In genomic region chr7:116950889-116951351, GRCh38 we compare ENCODE assay signal across 21 cellular contexts. TPM values are rescaled to one million over a fixed set of nuclear protein-coding genes. Genes with fewer than 3 reads are reported as not detected.
A peak's percentile ranks its signal among the peaks of the same experiment; 100 is the strongest.
DNase-seq lines count a peak whose midpoint lies in the region; ATAC-seq and TF ChIP-seq lines count a peak whose summit lies in the region.
"Had no signal": no experiment of that assay in that cellular context is flagged by ENCODE, and none has a peak within 500 bp of the region (broad histone marks: within the 10 kb centered on the region; RNA-seq: fewer than 3 reads in every experiment).

No MANE protein-coding gene starts in this region.

- H3K36me3 ChIP-seq in heart right ventricle (no peaks in the 10 kb centered on the region), upper lobe of right lung (no peaks in the 10 kb centered on the region)
- H3K36me3 ChIP-seq: stomach, upper lobe of left lung had no signal

- intact Hi-C loops in heart right ventricle (cut with DNase I) (loop anchor here in 2 of 10 donors (5.0 kb wide), 2 partner anchors 66 to 89 kb away; partner anchors contain the start of gene CAPZA2 (in 1 of the 2)), left ventricle myocardium superior (cut with micrococcal nuclease) (no loop called here), right cardiac atrium (cut with DNase I) (no loop called here), upper lobe of right lung (cut with DNase I) (no loop called here)

- H3K27ac ChIP-seq in heart right ventricle (peak overlapping the region in 8 of 10 donors; percentile 63 to 100 (median 98)), right cardiac atrium (ENCODE audit: low read length) (peak overlapping the region; percentile 85), upper lobe of right lung (no peak overlapping the region)
- H3K27ac ChIP-seq: HL-60, stomach had no signal

- WGBS in heart right ventricle, 2 donors: 83 to 87% methylated on average over 5 of the region's 5 CpGs
- 93% methylated on average over 5 of the region's 5 CpGs for WGBS in right cardiac atrium

- no peak for TF ChIP-seq CTCF in heart right ventricle (IDR thresholded peaks at IDR 0.05)
- TF ChIP-seq CTCF in upper lobe of right lung (IDR thresholded peaks at IDR 0.05): no peak

- H3K4me1 ChIP-seq in heart right ventricle (peaks cover 0 to 39% (median 27%) of the 10 kb centered on the region in 9 donors), right cardiac atrium (ENCODE audit: control insufficient read depth, insufficient read depth, low read length) (no peaks in the 10 kb centered on the region), upper lobe of right lung (peaks cover 24% of the 10 kb centered on the region)

- ATAC-seq in heart right ventricle: no peak
- ATAC-seq in left ventricle myocardium superior: no peak
- no peak for ATAC-seq in right cardiac atrium
- peak; percentile 13 for ATAC-seq in upper lobe of right lung
- ATAC-seq: activated CD4-positive, alpha-beta T cell treated with anti-CD3 and anti-CD28 coated beads for 36 hours; activated naive CD4-positive, alpha-beta T cell treated with anti-CD3 and anti-CD28 coated beads, Interleukin-2, amount 50 U/mL, for 72 hours had no signal

- H3K27me3 ChIP-seq in heart right ventricle: no peaks in the 10 kb centered on the region
- H3K27me3 ChIP-seq in right cardiac atrium (ENCODE audit: control insufficient read depth, insufficient read depth): no peaks in the 10 kb centered on the region
- no peaks in the 10 kb centered on the region for H3K27me3 ChIP-seq in upper lobe of right lung
- H3K27me3 ChIP-seq: stomach, upper lobe of left lung had no signal

- H3K4me3 ChIP-seq in heart right ventricle (no peak overlapping the region), right cardiac atrium (ENCODE audit: low read length) (no peak overlapping the region), upper lobe of right lung (no peak overlapping the region)
- H3K4me3 ChIP-seq: stomach, upper lobe of left lung had no signal

- H3K9me3 ChIP-seq in heart right ventricle (no peaks in the 10 kb centered on the region), right cardiac atrium (ENCODE audit: control insufficient read depth, low read length) (no peaks in the 10 kb centered on the region), upper lobe of right lung (no peaks in the 10 kb centered on the region)
- H3K9me3 ChIP-seq: stomach, upper lobe of left lung had no signal

- no peak for DNase-seq in heart right ventricle
- no peak for DNase-seq in left ventricle myocardium superior
- peak; percentile 18 for DNase-seq in OCI-M1 (lab: John Stamatoyannopoulos, UW)
- DNase-seq in right cardiac atrium: no peak
- DNase-seq in upper lobe of right lung: no peak
- DNase-seq in activated CD4-positive, alpha-beta T cell treated with anti-CD3 and anti-CD28 coated beads, Interleukin-2, amount 50 U/mL, for 4 hours: no peak
- no peak for DNase-seq in NCI-H2196 treated with DMSO at 0.1 percent for 48 hours (lab: John Stamatoyannopoulos, UW; ENCODE audit: unreplicated experiment)
- DNase-seq: activated CD4-positive, alpha-beta T cell treated with anti-CD3 and anti-CD28 coated beads for 36 hours; DMS 273 treated with DMSO at 0.1 percent for 48 hours; effector CD8-positive, alpha-beta T cell; foreskin melanocyte; GDM1; hippocampal formation; NCI-H1417; NCI-H2171; NCI-H526 treated with DMSO at 0.1 percent for 48 hours; stomach; SW 1271 had no signal

RNA-seq across cellular contexts. Expression of gene ST7, which starts 2.4 kb away (rescaled TPM):
- total RNA-seq in heart right ventricle (10 to 100 TPM; 20.6 to 40.2 (median 24.4) TPM), left ventricle myocardium superior (31.4 TPM), right cardiac atrium (10 to 100 TPM; 35.2 to 36.8 (median 36.3) TPM), upper lobe of right lung (48.6 TPM)
- polyA plus RNA-seq in heart right ventricle (10 to 100 TPM; 20.1 to 22.7 TPM), right cardiac atrium (25.0 TPM)
